Comparison of ENCODE assay signal across 8 cellular contexts in genomic region chr20:35541118-35541782, GRCh38. TPM values are rescaled to one million over a fixed set of nuclear protein-coding genes. Genes with fewer than 3 reads are reported as not detected.
DNase-seq lines count a peak whose midpoint lies in the region; ATAC-seq and TF ChIP-seq lines count a peak whose summit lies in the region.

No MANE protein-coding gene starts in this region.

- peaks cover 0 to 10% of the 10 kb centered on the region in 2 donors for H3K4me1 ChIP-seq in muscle layer of duodenum (ENCODE audit: control insufficient read depth in 1 of 2, insufficient read depth in 2 of 2, low read length in 2 of 2)

- BruUV-seq in MCF 10A (replicated peaks; lab: Mats Ljungman, UMichigan), result TSS peak; percentile 62

- H3K27ac ChIP-seq in muscle layer of duodenum (ENCODE audit: low read length), result no peak overlapping the region

- ATAC-seq in HG03439 (IDR thresholded peaks at IDR 0.05; ENCODE audit: unreplicated experiment) (peak; percentile 4), HG03571 (IDR thresholded peaks at IDR 0.05; ENCODE audit: unreplicated experiment) (no peak)

- TF ChIP-seq CTCF in AG09309 (IDR thresholded peaks at IDR 0.05; ENCODE audit: control insufficient read depth, insufficient read depth, low read depth, low read length, missing control alignments) (no peak), MCF 10A (IDR thresholded peaks at IDR 0.05; ENCODE audit: unreplicated experiment) (no peak)

- no peaks in the 10 kb centered on the region for H3K9me3 Mint-ChIP-seq in MCF 10A (ENCODE audit: unreplicated experiment)

- intact Hi-C loops in MCF 10A (cut with micrococcal nuclease), result no loop called here

- peak overlapping the region; percentile 91 for H3K27ac Mint-ChIP-seq in MCF 10A (ENCODE audit: low read depth, unreplicated experiment)

- H3K27me3 Mint-ChIP-seq in MCF 10A (ENCODE audit: insufficient read depth, unreplicated experiment), result no peaks in the 10 kb centered on the region

- DNase-seq in AG09309 (ENCODE audit: low read depth) (no peak), MCF 10A (ENCODE audit: unreplicated experiment) (no peak), DMS 273 treated with DMSO at 0.1 percent for 48 hours (lab: John Stamatoyannopoulos, UW) (no peak), UCSD-AML1 (lab: John Stamatoyannopoulos, UW; ENCODE audit: unreplicated experiment) (no peak), SIG-M5 treated with dmso at 0.1 percent for 504 hours (lab: John Stamatoyannopoulos, UW; ENCODE audit: unreplicated experiment) (no peak)

- H3K36me3 Mint-ChIP-seq in MCF 10A (ENCODE audit: insufficient read depth, unreplicated experiment), result peaks cover 21% of the 10 kb centered on the region

- H3K9me3 ChIP-seq in muscle layer of duodenum (ENCODE audit: control insufficient read depth in 1 of 2, low read length in 2 of 2), result no peaks in the 10 kb centered on the region

- peaks cover 7% of the 10 kb centered on the region for H3K4me1 Mint-ChIP-seq in MCF 10A (ENCODE audit: insufficient read depth, unreplicated experiment)

- CTCF ChIA-PET in MCF 10A (lab: Yijun Ruan, JAX), result interaction anchor here (0.6 to 2.3 kb wide), 3 partner anchors 12 to 29 kb away, joined by 3 to 8 read pairs (median 5); no protein-coding TSS in a partner anchor

- H3K4me3 ChIP-seq in AG09309 (ENCODE audit: control insufficient read depth, low read depth, low read length) (peak overlapping the region; percentile 72), muscle layer of duodenum (ENCODE audit: low read depth in 1 of 2, low read length in 2 of 2) (peak overlapping the region; percentile 81 to 92)

- POLR2A ChIA-PET in MCF 10A (lab: Yijun Ruan, JAX), result interaction anchor here (0.6 to 2.1 kb wide), 15 partner anchors 10 to 201 kb away, joined by 3 to 16 read pairs (median 5); partner anchors contain the start of genes C20orf173, CPNE1, NFS1 and RBM12

- H3K27me3 ChIP-seq in muscle layer of duodenum (ENCODE audit: low read depth, low read length), result no peaks in the 10 kb centered on the region

- H3K4me3 Mint-ChIP-seq in MCF 10A (ENCODE audit: unreplicated experiment), result peak overlapping the region; percentile 91

- H3K36me3 ChIP-seq in muscle layer of duodenum (ENCODE audit: control insufficient read depth in 1 of 2, insufficient read depth in 2 of 2, low read length in 2 of 2), result peaks cover 0 to 16% of the 10 kb centered on the region in 2 donors

RNA-seq across cellular contexts. Expression of gene ERGIC3, which starts 0.6 kb away (rescaled TPM):
- 222 and 260 TPM in 2 replicates for total RNA-seq in MCF 10A (2022)

RNA-seq across cellular contexts. Expression of gene C20orf173, which starts 11.8 kb away (rescaled TPM):
- total RNA-seq in MCF 10A (2022), result not detected in 2 replicates
